8 cellular contexts compared by ENCODE assay signal in the genomic region with DNA sequence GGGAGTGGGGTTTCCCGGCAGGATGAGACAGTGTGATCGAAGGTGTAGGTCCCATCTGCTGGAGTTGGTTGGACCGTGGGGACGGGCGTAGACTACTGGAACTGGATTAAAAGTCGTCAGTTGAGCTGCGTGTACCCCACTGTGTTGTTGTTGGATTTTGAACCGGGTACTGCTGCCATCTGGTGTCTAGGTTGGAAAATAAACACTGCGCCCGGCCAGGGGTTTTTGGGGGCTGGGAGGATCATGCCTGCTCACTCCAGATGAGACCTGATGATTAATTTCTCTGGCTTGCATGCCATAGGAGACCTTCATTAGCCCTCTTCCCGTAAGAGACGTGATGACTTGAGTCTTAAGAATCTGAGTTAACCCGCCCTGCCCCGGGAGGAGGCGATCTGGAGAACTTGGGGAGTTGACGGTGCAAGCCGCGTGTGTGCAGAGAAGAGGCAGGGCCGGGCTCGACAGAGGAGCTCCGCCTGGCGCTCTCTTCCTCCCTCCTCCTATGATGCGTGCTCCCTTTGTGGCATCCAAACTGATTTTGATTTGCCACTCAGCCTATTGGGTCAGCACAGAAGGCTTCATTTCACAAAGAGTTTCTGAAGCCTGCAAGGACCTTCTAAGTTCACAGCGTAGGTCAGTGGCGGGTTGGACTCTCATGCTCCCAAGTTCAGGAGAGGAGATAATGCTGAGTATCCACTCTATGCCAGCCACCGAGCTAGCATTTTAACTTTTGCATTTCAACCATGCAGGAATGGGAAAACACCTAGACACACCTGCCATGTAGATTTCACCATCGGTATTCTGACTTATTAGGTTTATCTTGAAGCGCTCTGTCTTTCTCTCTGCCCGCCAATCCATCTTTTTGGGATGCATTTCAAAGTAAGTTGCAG. TPM values are rescaled to one million over a fixed set of nuclear protein-coding genes. Genes with fewer than 3 reads are reported as not detected.
DNase-seq lines count a peak whose midpoint lies in the region; ATAC-seq and TF ChIP-seq lines count a peak whose summit lies in the region.

No MANE protein-coding gene starts in this region.

- TF ChIP-seq CTCF in osteoblast (IDR thresholded peaks at IDR 0.05; ENCODE audit: extremely low read depth, low read depth, low read length): peak; percentile 89

- peak in 12 of 14 donors; percentile 35 to 72 (median 53) for DNase-seq in C1 segment of cervical spinal cord (lab: John Stamatoyannopoulos, UW)
- peak; percentile 63 for DNase-seq in SK-MEL-5 (ENCODE audit: low read depth, low spot score)
- DNase-seq in activated naive CD4-positive, alpha-beta T cell treated with anti-CD3 and anti-CD28 coated beads, Interleukin-2, amount 50 U/mL, for 16 hours: peak; percentile 78
- DNase-seq in germinal center (ENCODE audit: low spot score): peak; percentile 79
- DNase-seq in osteoblast (ENCODE audit: insufficient read length, low spot score, missing footprints): peak; percentile 100

- ATAC-seq in HG03196 (IDR thresholded peaks at IDR 0.05; ENCODE audit: unreplicated experiment) (peak; percentile 35), HG03457 (IDR thresholded peaks at IDR 0.05; ENCODE audit: unreplicated experiment) (no peak)

- in situ Hi-C loops in SK-MEL-5 (cut with HindIII; ENCODE audit: low pct_unique_long_range_greater_than_20kb, low sequenced_read_pairs): no loop called here

- H2AFZ ChIP-seq in osteoblast (ENCODE audit: low read length): peak overlapping the region; percentile 92

- H3K36me3 ChIP-seq in osteoblast (ENCODE audit: insufficient read depth, low read length) (peaks cover 7% of the 10 kb centered on the region), thymus (ENCODE audit: control insufficient read depth, insufficient read depth) (peaks cover 5% of the 10 kb centered on the region)

- peak overlapping the region; percentile 92 for H3K27ac ChIP-seq in osteoblast (ENCODE audit: low read depth, low read length)
- peak overlapping the region; percentile 26 for H3K27ac ChIP-seq in thymus (ENCODE audit: low read depth)

- H3K27me3 ChIP-seq in osteoblast (ENCODE audit: insufficient read depth, low read length) (no peaks in the 10 kb centered on the region), thymus (ENCODE audit: control insufficient read depth, insufficient read depth) (no peaks in the 10 kb centered on the region)

- H4K20me1 ChIP-seq in osteoblast (ENCODE audit: insufficient read depth, low read length): no peaks in the 10 kb centered on the region

- H3K4me3 ChIP-seq in osteoblast (ENCODE audit: insufficient read depth, low read length) (peak overlapping the region; percentile 81), thymus (ENCODE audit: low read length) (peak overlapping the region; percentile 82)

- peak overlapping the region; percentile 96 for H3K4me2 ChIP-seq in osteoblast (ENCODE audit: insufficient read depth, low read length)

- WGBS in thymus: 13% methylated on average over 29 of the region's 29 CpGs

- H3K4me1 ChIP-seq in osteoblast (ENCODE audit: insufficient read depth, low read length): peaks cover 49% of the 10 kb centered on the region
- H3K4me1 ChIP-seq in thymus (ENCODE audit: control insufficient read depth, insufficient read depth, low read length): peaks cover 44% of the 10 kb centered on the region

- H3K9me3 ChIP-seq in osteoblast (ENCODE audit: low read depth, low read length): no peaks in the 10 kb centered on the region
- H3K9me3 ChIP-seq in thymus (ENCODE audit: control insufficient read depth): no peaks in the 10 kb centered on the region

- H3K79me2 ChIP-seq in osteoblast (ENCODE audit: insufficient read depth, low read length): peaks cover 47% of the 10 kb centered on the region

RNA-seq across cellular contexts. Expression of gene UHRF1, which starts 2.7 kb away (rescaled TPM):
- 5.3 and 5.7 TPM in 2 replicates for total RNA-seq in SK-MEL-5 (2014; rRNA removed; shearing (Covaris generic))
- 17.3 and 17.6 TPM in 2 replicates for polyA plus RNA-seq in SK-MEL-5 (2015; cell fraction: cytosol; rRNA removed)
- 18.1 and 21.5 TPM in 2 replicates for polyA plus RNA-seq in SK-MEL-5 (2015; cell fraction: nucleus; rRNA removed)
- 7.4 and 7.6 TPM in 2 replicates for total RNA-seq in osteoblast
- 4.3 TPM for polyA plus RNA-seq in thymus

RNA-seq across cellular contexts. Expression of gene ARRDC5, which starts 9.3 kb away (rescaled TPM):
- total RNA-seq in SK-MEL-5 (2014; rRNA removed; shearing (Covaris generic)): not detected in 2 replicates
- not detected in 2 replicates for polyA plus RNA-seq in SK-MEL-5 (2015; cell fraction: cytosol; rRNA removed)
- polyA plus RNA-seq in SK-MEL-5 (2015; cell fraction: nucleus; rRNA removed): not detected in 2 replicates
- total RNA-seq in osteoblast: 0.29 and 0.36 TPM in 2 replicates
- polyA plus RNA-seq in thymus: 3.0 TPM

RNA-seq across cellular contexts. Expression of gene PLIN3, which starts 44.6 kb away (rescaled TPM):
- 36.2 and 42.2 TPM in 2 replicates for total RNA-seq in SK-MEL-5 (2014; rRNA removed; shearing (Covaris generic))
- 53.7 and 57.4 TPM in 2 replicates for polyA plus RNA-seq in SK-MEL-5 (2015; cell fraction: cytosol; rRNA removed)
- polyA plus RNA-seq in SK-MEL-5 (2015; cell fraction: nucleus; rRNA removed): 6.7 and 12.2 TPM in 2 replicates
- total RNA-seq in osteoblast: 224 and 260 TPM in 2 replicates
- 45.8 TPM for polyA plus RNA-seq in thymus

RNA-seq across cellular contexts. Expression of gene KDM4B, which starts 56.9 kb away (rescaled TPM):
- total RNA-seq in SK-MEL-5 (2014; rRNA removed; shearing (Covaris generic)): 3.6 and 6.0 TPM in 2 replicates
- polyA plus RNA-seq in SK-MEL-5 (2015; cell fraction: cytosol; rRNA removed): 9.8 and 12.8 TPM in 2 replicates
- polyA plus RNA-seq in SK-MEL-5 (2015; cell fraction: nucleus; rRNA removed): 10.0 and 14.7 TPM in 2 replicates
- total RNA-seq in osteoblast: 19.7 and 22.1 TPM in 2 replicates
- 24.6 TPM for polyA plus RNA-seq in thymus
